In genomic region chr11:74175923-74176322, GRCh38 we compare ENCODE assay signal across 1 cellular context.
TF ChIP-seq lines count a peak whose summit lies in the region.

No MANE protein-coding gene starts in this region.

TF ChIP-seq in K562, 482 proteins besides CTCF, POLR2A, EP300 and RAD21 (continues in another document):
- TF ChIP-seq, protein P1, sequence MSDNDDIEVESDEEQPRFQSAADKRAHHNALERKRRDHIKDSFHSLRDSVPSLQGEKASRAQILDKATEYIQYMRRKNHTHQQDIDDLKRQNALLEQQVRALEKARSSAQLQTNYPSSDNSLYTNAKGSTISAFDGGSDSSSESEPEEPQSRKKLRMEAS (CRISPR knock-in tag; IDR thresholded peaks at IDR 0.05): no peak
- TF ChIP-seq SLC30A9 (CRISPR knock-in tag; IDR thresholded peaks at IDR 0.05) (no peak), ZFP1 (CRISPR knock-in tag; IDR thresholded peaks at IDR 0.05) (no peak), MEF2A (IDR thresholded peaks at IDR 0.05; ENCODE audit: control insufficient read depth, low read depth, low read length) (no peak), ZNF274 (IDR thresholded peaks at IDR 0.05; ENCODE audit: borderline replicate concordance, low read depth, low read length) (no peak), ZBTB7A (IDR thresholded peaks at IDR 0.05; ENCODE audit: borderline replicate concordance, control insufficient read depth, low read depth, low read length) (no peak), NCOA1 (IDR thresholded peaks at IDR 0.05; ENCODE audit: low read depth) (no peak), ARNT (IDR thresholded peaks at IDR 0.05) (no peak), NFE2 (IDR thresholded peaks at IDR 0.05; ENCODE audit: low read depth) (0 out of 2 replicates have a peak, but pooled peaks have one; percentile 11), RBM14 (IDR thresholded peaks at IDR 0.05; ENCODE audit: borderline replicate concordance, insufficient read depth, low read depth, low read length) (no peak), NFIX (CRISPR knock-in tag; IDR thresholded peaks at IDR 0.05; ENCODE audit: low read depth) (no peak), SMARCA5 (IDR thresholded peaks at IDR 0.05) (no peak), NFATC3 (IDR thresholded peaks at IDR 0.05) (no peak), ZNF316 (IDR thresholded peaks at IDR 0.05) (no peak), ZC3H4 (CRISPR knock-in tag; IDR thresholded peaks at IDR 0.05; ENCODE audit: borderline replicate concordance) (no peak), KLF16 (IDR thresholded peaks at IDR 0.05) (peak; percentile 52; the same call in 1 of the 2 replicates), ZKSCAN3 (CRISPR knock-in tag; IDR thresholded peaks at IDR 0.05) (no peak), RBM17 (IDR thresholded peaks at IDR 0.05; ENCODE audit: borderline replicate concordance, low read depth, low read length) (no peak), PHF21A (IDR thresholded peaks at IDR 0.05; ENCODE audit: borderline replicate concordance, low read depth) (no peak), ZNF239 (CRISPR knock-in tag; IDR thresholded peaks at IDR 0.05) (no peak), KAT2B (IDR thresholded peaks at IDR 0.05; ENCODE audit: low read depth, low read length) (no peak), ZNF778 (CRISPR knock-in tag; IDR thresholded peaks at IDR 0.05) (no peak), THAP12 (CRISPR knock-in tag; IDR thresholded peaks at IDR 0.05) (no peak), CEBPZ (IDR thresholded peaks at IDR 0.05; ENCODE audit: borderline replicate concordance, low read depth, low read length) (no peak), MTA2 (IDR thresholded peaks at IDR 0.05; ENCODE audit: low read depth) (peak; percentile 77), RNF2 (IDR thresholded peaks at IDR 0.05) (no peak), IRF1 (CRISPR knock-in tag; IDR thresholded peaks at IDR 0.05; ENCODE audit: borderline replicate concordance) (no peak), ZNF764 (CRISPR knock-in tag; IDR thresholded peaks at IDR 0.05; ENCODE audit: low read depth) (no peak), HBP1 (CRISPR knock-in tag; IDR thresholded peaks at IDR 0.05) (no peak), HDAC6 (IDR thresholded peaks at IDR 0.05; ENCODE audit: low read depth, low read length) (no peak), SETDB1 (IDR thresholded peaks at IDR 0.05; ENCODE audit: low read length) (no peak), NCOA2 (IDR thresholded peaks at IDR 0.05; ENCODE audit: partially characterized antibody in 2 of 2) (no peak), KHSRP (IDR thresholded peaks at IDR 0.05) (0 out of 2 replicates have a peak, but pooled peaks have one; percentile 22), MCM2 (IDR thresholded peaks at IDR 0.05; ENCODE audit: low read depth) (no peak), BACH1 (tag; IDR thresholded peaks at IDR 0.05) (no peak), CBFA2T2 (conservative IDR thresholded peaks at IDR 0.05) (peak; percentile 60), MEIS2 (IDR thresholded peaks at IDR 0.05; ENCODE audit: partially characterized antibody) (peak; percentile 88), SRSF7 (optimal IDR thresholded peaks at IDR 0.05; ENCODE audit: low read depth, low read length) (no peak), ARID4B (CRISPR knock-in tag; IDR thresholded peaks at IDR 0.05) (no peak), JUND (IDR thresholded peaks at IDR 0.05; ENCODE audit: borderline replicate concordance, low read depth, low read length) (no peak), JUND (tag; IDR thresholded peaks at IDR 0.05; ENCODE audit: borderline replicate concordance, low read depth, low read length) (no peak), E2F8 (IDR thresholded peaks at IDR 0.05; ENCODE audit: low read depth, partially characterized antibody) (no peak), ARID1B (IDR thresholded peaks at IDR 0.05) (peak; percentile 91), HDAC3 (IDR thresholded peaks at IDR 0.05; ENCODE audit: borderline replicate concordance, partially characterized antibody) (no peak), NR3C1 (CRISPR knock-in tag; IDR thresholded peaks at IDR 0.05) (no peak), FOXM1 (IDR thresholded peaks at IDR 0.05; ENCODE audit: low read depth) (peak; percentile 35; the same call in 1 of the 2 replicates), FOXM1 (CRISPR knock-in tag; IDR thresholded peaks at IDR 0.05; ENCODE audit: low read depth) (no peak), TAL1 (IDR thresholded peaks at IDR 0.05) (peak; percentile 91), MEF2D (tag; conservative IDR thresholded peaks at IDR 0.05; ENCODE audit: low read depth) (no peak), ZNF445 (CRISPR knock-in tag; IDR thresholded peaks at IDR 0.05; ENCODE audit: low read depth) (no peak)
- TF ChIP-seq, protein P2, sequence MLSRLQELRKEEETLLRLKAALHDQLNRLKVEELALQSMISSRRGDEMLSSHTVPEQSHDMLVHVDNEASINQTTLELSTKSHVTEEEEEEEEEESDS (CRISPR knock-in tag; IDR thresholded peaks at IDR 0.05): no peak
- TF ChIP-seq, protein P3, sequence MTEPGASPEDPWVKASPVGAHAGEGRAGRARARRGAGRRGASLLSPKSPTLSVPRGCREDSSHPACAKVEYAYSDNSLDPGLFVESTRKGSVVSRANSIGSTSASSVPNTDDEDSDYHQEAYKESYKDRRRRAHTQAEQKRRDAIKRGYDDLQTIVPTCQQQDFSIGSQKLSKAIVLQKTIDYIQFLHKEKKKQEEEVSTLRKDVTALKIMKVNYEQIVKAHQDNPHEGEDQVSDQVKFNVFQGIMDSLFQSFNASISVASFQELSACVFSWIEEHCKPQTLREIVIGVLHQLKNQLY (CRISPR knock-in tag; conservative IDR thresholded peaks at IDR 0.05): no peak
- TF ChIP-seq, protein P4, sequence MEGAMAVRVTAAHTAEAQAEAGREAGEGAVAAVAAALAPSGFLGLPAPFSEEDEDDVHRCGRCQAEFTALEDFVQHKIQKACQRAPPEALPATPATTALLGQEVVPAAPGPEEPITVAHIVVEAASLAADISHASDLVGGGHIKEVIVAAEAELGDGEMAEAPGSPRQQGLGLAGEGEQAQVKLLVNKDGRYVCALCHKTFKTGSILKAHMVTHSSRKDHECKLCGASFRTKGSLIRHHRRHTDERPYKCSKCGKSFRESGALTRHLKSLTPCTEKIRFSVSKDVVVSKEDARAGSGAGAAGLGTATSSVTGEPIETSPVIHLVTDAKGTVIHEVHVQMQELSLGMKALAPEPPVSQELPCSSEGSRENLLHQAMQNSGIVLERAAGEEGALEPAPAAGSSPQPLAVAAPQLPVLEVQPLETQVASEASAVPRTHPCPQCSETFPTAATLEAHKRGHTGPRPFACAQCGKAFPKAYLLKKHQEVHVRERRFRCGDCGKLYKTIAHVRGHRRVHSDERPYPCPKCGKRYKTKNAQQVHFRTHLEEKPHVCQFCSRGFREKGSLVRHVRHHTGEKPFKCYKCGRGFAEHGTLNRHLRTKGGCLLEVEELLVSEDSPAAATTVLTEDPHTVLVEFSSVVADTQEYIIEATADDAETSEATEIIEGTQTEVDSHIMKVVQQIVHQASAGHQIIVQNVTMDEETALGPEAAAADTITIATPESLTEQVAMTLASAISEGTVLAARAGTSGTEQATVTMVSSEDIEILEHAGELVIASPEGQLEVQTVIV (CRISPR knock-in tag; IDR thresholded peaks at IDR 0.05; ENCODE audit: borderline replicate concordance): no peak
